ENCODE assay signal across 8 cellular contexts in genomic region chr12:75635606-75636444, GRCh38.
A peak's percentile ranks its signal among the peaks of the same experiment; 100 is the strongest.
DNase-seq lines count a peak whose midpoint lies in the region; ATAC-seq and TF ChIP-seq lines count a peak whose summit lies in the region.

No MANE protein-coding gene starts in this region.

- DNase-seq in activated CD8-positive, alpha-beta T cell treated with anti-CD3 and anti-CD28 coated beads for 36 hours: peak; percentile 54
- DNase-seq in myocyte (ENCODE audit: low read depth): peak; percentile 76
- no peak for DNase-seq in NCI-H1417 treated with DMSO at 0.1 percent for 48 hours (lab: John Stamatoyannopoulos, UW)
- DNase-seq in cerebellar cortex (ENCODE audit: low spot score): no peak
- no peak for DNase-seq in GF-D8 (lab: John Stamatoyannopoulos, UW)

- no peak for TF ChIP-seq CTCF in activated CD8-positive, alpha-beta T cell treated with anti-CD3 and anti-CD28 coated beads for 36 hours (IDR thresholded peaks at IDR 0.05)

- CTCF ChIA-PET in activated CD8-positive, alpha-beta T cell treated with anti-CD3 and anti-CD28 coated beads for 36 hours (lab: Charles Lee): no interaction called here

- ATAC-seq in GM18861 (IDR thresholded peaks at IDR 0.05; ENCODE audit: unreplicated experiment) (peak; percentile 74), HG03139 (IDR thresholded peaks at IDR 0.05; ENCODE audit: unreplicated experiment) (peak; percentile 56), HG03280 (IDR thresholded peaks at IDR 0.05; ENCODE audit: unreplicated experiment) (no peak)
- peak; percentile 97 for ATAC-seq in activated CD8-positive, alpha-beta T cell treated with anti-CD3 and anti-CD28 coated beads for 36 hours

- H3K4me3 Mint-ChIP-seq in activated CD8-positive, alpha-beta T cell treated with anti-CD3 and anti-CD28 coated beads for 36 hours: no peak overlapping the region

- POLR2A ChIA-PET in activated CD8-positive, alpha-beta T cell treated with anti-CD3 and anti-CD28 coated beads for 36 hours (lab: Charles Lee): interaction anchor here (1.5 kb wide), 1 partner anchor 82 kb away, joined by 4 read pairs; no protein-coding TSS in a partner anchor

- H3K36me3 Mint-ChIP-seq in activated CD8-positive, alpha-beta T cell treated with anti-CD3 and anti-CD28 coated beads for 36 hours (ENCODE audit: low read depth): no peaks in the 10 kb centered on the region

- peak overlapping the region; percentile 1 for H3K27ac Mint-ChIP-seq in activated CD8-positive, alpha-beta T cell treated with anti-CD3 and anti-CD28 coated beads for 36 hours

- no peaks in the 10 kb centered on the region for H3K9me3 Mint-ChIP-seq in activated CD8-positive, alpha-beta T cell treated with anti-CD3 and anti-CD28 coated beads for 36 hours

- H3K27me3 Mint-ChIP-seq in activated CD8-positive, alpha-beta T cell treated with anti-CD3 and anti-CD28 coated beads for 36 hours: peaks cover 12% of the 10 kb centered on the region

- intact Hi-C loops in activated CD8-positive, alpha-beta T cell treated with anti-CD3 and anti-CD28 coated beads for 36 hours (cut with micrococcal nuclease): no loop called here

- H3K4me1 Mint-ChIP-seq in activated CD8-positive, alpha-beta T cell treated with anti-CD3 and anti-CD28 coated beads for 36 hours (ENCODE audit: low read depth): peaks cover 20% of the 10 kb centered on the region

Comparison
In these comparisons a context has a peak if more than half of its experiments do, and no peak if none do; other contexts are left out.
1. DNase-seq: peak in activated CD8-positive, alpha-beta T cell treated with anti-CD3 and anti-CD28 coated beads for 36 hours (single experiment) and myocyte (single experiment); none in NCI-H1417 treated with DMSO at 0.1 percent for 48 hours (single experiment), cerebellar cortex (single experiment) and GF-D8 (single experiment).